In genomic region chr1:14352897-14353296, GRCh38 we compare ENCODE assay signal across 8 cellular contexts.
"Had no signal": no experiment of that assay in that cellular context is flagged by ENCODE, and none has a peak within 500 bp of the region (broad histone marks: within the 10 kb centered on the region; RNA-seq: fewer than 3 reads in every experiment).

No MANE protein-coding gene starts in this region.

- DNase-seq: GOT3, H7, HFFc6, IMR-90, KBM-7 had no signal

- ATAC-seq: HCT116 had no signal

- H3K4me3 Mint-ChIP-seq: HFFc6 had no signal

- H3K9me3 ChIP-seq: HAP-1 had no signal

- H3K27ac ChIP-seq: HL-60 had no signal

- H3K27ac Mint-ChIP-seq: HFFc6 had no signal

- H3K36me3 ChIP-seq: HAP-1 had no signal

- H3K4me1 ChIP-seq: HAP-1 had no signal

- H3K4me3 ChIP-seq: HAP-1 had no signal
